17 cellular contexts compared by ENCODE assay signal in the genomic region with DNA sequence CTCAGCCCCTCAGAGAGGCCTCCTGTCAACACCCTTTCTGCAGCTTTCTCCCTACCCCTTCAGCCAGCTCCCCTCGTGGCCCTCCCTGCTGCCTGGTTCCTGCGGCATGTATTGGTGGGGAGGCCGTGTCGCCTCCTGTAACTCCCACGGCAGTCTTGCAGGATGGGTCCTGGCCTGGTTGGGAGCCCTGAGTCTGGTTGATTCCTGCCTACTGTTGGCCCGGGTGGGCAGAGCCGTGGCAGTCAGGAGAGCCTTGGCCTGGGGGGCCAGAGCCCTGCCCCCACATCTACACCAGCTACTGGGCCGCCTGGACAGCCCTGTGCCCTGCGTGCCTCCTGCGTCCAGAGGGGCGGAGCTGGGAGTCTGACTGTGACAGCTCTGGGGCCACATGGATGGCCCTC. TPM values are rescaled to one million over a fixed set of nuclear protein-coding genes. Genes with fewer than 3 reads are reported as not detected.
DNase-seq lines count a peak whose midpoint lies in the region; ATAC-seq and TF ChIP-seq lines count a peak whose summit lies in the region.
"Had no signal": no experiment of that assay in that cellular context is flagged by ENCODE, and none has a peak within 500 bp of the region (broad histone marks: within the 10 kb centered on the region; RNA-seq: fewer than 3 reads in every experiment).

No MANE protein-coding gene starts in this region.

- no peaks in the 10 kb centered on the region for H3K4me1 ChIP-seq in mesendoderm (ENCODE audit: control insufficient read depth, low read depth, low read length)
- H3K4me1 ChIP-seq in upper lobe of right lung, result peaks cover 33% of the 10 kb centered on the region
- H3K4me1 ChIP-seq in A673 (ENCODE audit: insufficient read depth, low read length, poor library complexity, severe bottlenecking), result peaks cover 3% of the 10 kb centered on the region

- no TSS peak for BruUV-seq in A673 (replicated peaks; lab: Mats Ljungman, UMichigan)

- H3K36me3 Mint-ChIP-seq in dendritic cell treated with granulocyte-macrophage colony-stimulating factor and Interleukin-4, amounts not matched to agents 40 ng/mL and 50 ng/mL, for 4 days (ENCODE audit: low read depth), result peaks cover 45% of the 10 kb centered on the region
- H3K36me3 Mint-ChIP-seq: CD8-positive, alpha-beta T cell had no signal

- peak overlapping the region; percentile 90 for H3K27ac Mint-ChIP-seq in dendritic cell treated with granulocyte-macrophage colony-stimulating factor and Interleukin-4, amounts not matched to agents 40 ng/mL and 50 ng/mL, for 4 days
- H3K27ac Mint-ChIP-seq: activated naive CD4-positive, alpha-beta T cell treated with anti-CD3 and anti-CD28 coated beads for 36 hours; CD8-positive, alpha-beta T cell had no signal

- H3K4me3 ChIP-seq in mesendoderm (ENCODE audit: low read length) (no peak overlapping the region), upper lobe of right lung (no peak overlapping the region), A673 (ENCODE audit: low read depth, low read length, poor library complexity, severe bottlenecking) (no peak overlapping the region)

- no peaks in the 10 kb centered on the region for H3K9me3 Mint-ChIP-seq in dendritic cell treated with granulocyte-macrophage colony-stimulating factor and Interleukin-4, amounts not matched to agents 40 ng/mL and 50 ng/mL, for 4 days
- H3K9me3 Mint-ChIP-seq: activated naive CD4-positive, alpha-beta T cell treated with anti-CD3 and anti-CD28 coated beads for 36 hours; CD8-positive, alpha-beta T cell; effector memory CD8-positive, alpha-beta T cell had no signal

- H3K18ac ChIP-seq in mesendoderm (ENCODE audit: low read length), result no peak overlapping the region

- peak overlapping the region; percentile 10 for H3K56ac ChIP-seq in mesendoderm (ENCODE audit: low read length)

- ATAC-seq in Right ventricle myocardium inferior (no peak), upper lobe of right lung (no peak), HG02884 (IDR thresholded peaks at IDR 0.05; ENCODE audit: unreplicated experiment) (no peak)
- ATAC-seq: CD8-positive, alpha-beta T cell; effector memory CD8-positive, alpha-beta T cell had no signal

- H3K4me2 ChIP-seq in mesendoderm (ENCODE audit: low read length), result no peak overlapping the region

- H2BK15ac ChIP-seq in mesendoderm (replicated peaks; ENCODE audit: low read depth), result no peak overlapping the region

- no peak for TF ChIP-seq CTCF in upper lobe of right lung (IDR thresholded peaks at IDR 0.05)
- TF ChIP-seq CTCF in A673 (conservative IDR thresholded peaks at IDR 0.05; ENCODE audit: low read depth, low read length), result no peak

- no peak overlapping the region for H4K8ac ChIP-seq in mesendoderm (ENCODE audit: low read depth, low read length)

- H2BK5ac ChIP-seq in mesendoderm (ENCODE audit: low read length), result no peak overlapping the region

- CTCF ChIA-PET in A673 (lab: Charles Lee), result no interaction called here

- peaks cover 4% of the 10 kb centered on the region for H3K79me1 ChIP-seq in mesendoderm (ENCODE audit: low read length)

- no peaks in the 10 kb centered on the region for H3K79me2 ChIP-seq in mesendoderm (ENCODE audit: control insufficient read depth, insufficient read depth, low read length)

- H3K9ac ChIP-seq in mesendoderm (ENCODE audit: low read length), result no peak overlapping the region

- H3K27me3 Mint-ChIP-seq in dendritic cell treated with granulocyte-macrophage colony-stimulating factor and Interleukin-4, amounts not matched to agents 40 ng/mL and 50 ng/mL, for 4 days, result no peaks in the 10 kb centered on the region
- H3K27me3 Mint-ChIP-seq: effector memory CD8-positive, alpha-beta T cell had no signal

- H3K27me3 ChIP-seq in mesendoderm (ENCODE audit: insufficient read depth, low read length, poor library complexity) (no peaks in the 10 kb centered on the region), upper lobe of right lung (no peaks in the 10 kb centered on the region), A673 (replicated peaks; ENCODE audit: insufficient read depth, low read depth, low read length, poor library complexity) (no peaks in the 10 kb centered on the region)

- WGBS in mesendoderm (ENCODE audit: extremely low coverage, insufficient coverage, low lambda C conversion rate), result no CpG with 5 or more reads among the region's 11 CpGs

- H4K5ac ChIP-seq in mesendoderm (ENCODE audit: low read length), result no peak overlapping the region

- H2BK120ac ChIP-seq in mesendoderm (ENCODE audit: low read depth, low read length), result no peak overlapping the region

- DNase-seq in Right ventricle myocardium inferior (ENCODE audit: missing footprints) (peak; percentile 59), cardiac septum (ENCODE audit: low spot score) (no peak), mesendoderm (no peak), upper lobe of right lung (peak; percentile 59), A673 (ENCODE audit: low spot score) (no peak), DMS153 (lab: John Stamatoyannopoulos, UW) (no peak)
- DNase-seq: activated CD4-positive, alpha-beta T cell treated with anti-CD3 and anti-CD28 coated beads, Interleukin-2, amount 50 U/mL, for 1 hour; activated naive CD4-positive, alpha-beta T cell treated with anti-CD3 and anti-CD28 coated beads for 36 hours; effector memory CD8-positive, alpha-beta T cell; IMR-90; mammary epithelial cell; MM.1S; stimulated activated CD4-positive, alpha-beta T cell treated with anti-CD3 and anti-CD28 coated beads, Interleukin-12 subunit alpha, Interleukin-12 subunit beta, amount 100 ng/mL, for 4 hours; stimulated activated CD8-positive, alpha-beta memory T cell treated with anti-CD3 and anti-CD28 coated beads, Interleukin-4, amount 100 ng/mL, for 48 hours had no signal

- H3K4me3 Mint-ChIP-seq in dendritic cell treated with granulocyte-macrophage colony-stimulating factor and Interleukin-4, amounts not matched to agents 40 ng/mL and 50 ng/mL, for 4 days, result peak overlapping the region; percentile 48
- H3K4me3 Mint-ChIP-seq: activated naive CD4-positive, alpha-beta T cell treated with anti-CD3 and anti-CD28 coated beads for 36 hours; CD8-positive, alpha-beta T cell had no signal

- no peak overlapping the region for H3K23ac ChIP-seq in mesendoderm (ENCODE audit: low read length)

- H2AK5ac ChIP-seq in mesendoderm (ENCODE audit: low read length), result no peak overlapping the region

- H3K4me1 Mint-ChIP-seq in dendritic cell treated with granulocyte-macrophage colony-stimulating factor and Interleukin-4, amounts not matched to agents 40 ng/mL and 50 ng/mL, for 4 days (ENCODE audit: low read depth), result peaks cover 100% of the 10 kb centered on the region

- POLR2A ChIA-PET in A673 (lab: Charles Lee; ENCODE audit: low non-redundant PET), result no interaction called here

- no peaks in the 10 kb centered on the region for H3K36me3 ChIP-seq in mesendoderm (ENCODE audit: control insufficient read depth, insufficient read depth, low read length)
- no peaks in the 10 kb centered on the region for H3K36me3 ChIP-seq in upper lobe of right lung
- no peaks in the 10 kb centered on the region for H3K36me3 ChIP-seq in A673 (ENCODE audit: insufficient read depth, low read length, poor library complexity, severe bottlenecking)

- H3K27ac ChIP-seq in mesendoderm (ENCODE audit: low read depth, low read length), result no peak overlapping the region
- H3K27ac ChIP-seq in upper lobe of right lung, result no peak overlapping the region
- H3K27ac ChIP-seq in A673 (ENCODE audit: low read depth, low read length, poor library complexity, severe bottlenecking), result no peak overlapping the region

- H3K4ac ChIP-seq in mesendoderm (ENCODE audit: low read depth, low read length), result no peak overlapping the region

- H3K9me3 ChIP-seq in upper lobe of right lung, result no peaks in the 10 kb centered on the region
- H3K9me3 ChIP-seq in A673 (ENCODE audit: low read depth, low read length, poor library complexity, severe bottlenecking), result no peaks in the 10 kb centered on the region

- intact Hi-C loops in Right ventricle myocardium inferior (cut with DNase I), result no loop called here
- intact Hi-C loops in cardiac septum (cut with DNase I), result loop anchor here (2.0 kb wide), 1 partner anchor 43 kb away; no protein-coding TSS in a partner anchor
- intact Hi-C loops in dendritic cell treated with granulocyte-macrophage colony-stimulating factor and Interleukin-4, amounts not matched to agents 40 ng/mL and 50 ng/mL, for 4 days (cut with micrococcal nuclease), result loop anchor here (10.0 kb wide), 1 partner anchor 145 kb away; the partner anchor contains the start of gene CERK
- intact Hi-C loops in upper lobe of right lung (cut with DNase I), result no loop called here
- intact Hi-C loops in A673 (cut with micrococcal nuclease; ENCODE audit: unreplicated experiment), result no loop called here

RNA-seq across cellular contexts. Expression of gene GRAMD4, which starts 30.3 kb away (rescaled TPM):
- total RNA-seq in Right ventricle myocardium inferior (80.0 TPM), cardiac septum (64.8 TPM), upper lobe of right lung (71.4 TPM), A673 (2021) (18.4 and 21.3 TPM in 2 replicates)
- polyA plus RNA-seq in mesendoderm (2013, experiment 1 of 2), result 5.7 TPM
- polyA plus RNA-seq in mesendoderm (2013, experiment 2 of 2), result 6.5 TPM

RNA-seq across cellular contexts. Expression of gene CELSR1, which starts 52.5 kb away (rescaled TPM):
- total RNA-seq in Right ventricle myocardium inferior (8.4 TPM), cardiac septum (13.3 TPM), upper lobe of right lung (53.5 TPM), A673 (2021) (2.3 and 3.5 TPM in 2 replicates)
- polyA plus RNA-seq in mesendoderm (2013, experiment 1 of 2), result 4.0 TPM
- 4.0 TPM for polyA plus RNA-seq in mesendoderm (2013, experiment 2 of 2)

Comparison
In these comparisons a context has a peak if more than half of its experiments do, and no peak if none do; other contexts are left out.
1. DNase-seq: peak in Right ventricle myocardium inferior (single experiment) and upper lobe of right lung (single experiment); none in cardiac septum (single experiment), mesendoderm (single experiment), A673 (single experiment) and DMS153 (single experiment).
2. intact Hi-C loops: an anchor here in cardiac septum (2.0 kb wide) and dendritic cell treated with granulocyte-macrophage colony-stimulating factor and Interleukin-4, amounts not matched to agents 40 ng/mL and 50 ng/mL, for 4 days (10.0 kb wide); none called in Right ventricle myocardium inferior, upper lobe of right lung and A673.